Comparison of ENCODE assay signal across 2 cellular contexts in the genomic region with DNA sequence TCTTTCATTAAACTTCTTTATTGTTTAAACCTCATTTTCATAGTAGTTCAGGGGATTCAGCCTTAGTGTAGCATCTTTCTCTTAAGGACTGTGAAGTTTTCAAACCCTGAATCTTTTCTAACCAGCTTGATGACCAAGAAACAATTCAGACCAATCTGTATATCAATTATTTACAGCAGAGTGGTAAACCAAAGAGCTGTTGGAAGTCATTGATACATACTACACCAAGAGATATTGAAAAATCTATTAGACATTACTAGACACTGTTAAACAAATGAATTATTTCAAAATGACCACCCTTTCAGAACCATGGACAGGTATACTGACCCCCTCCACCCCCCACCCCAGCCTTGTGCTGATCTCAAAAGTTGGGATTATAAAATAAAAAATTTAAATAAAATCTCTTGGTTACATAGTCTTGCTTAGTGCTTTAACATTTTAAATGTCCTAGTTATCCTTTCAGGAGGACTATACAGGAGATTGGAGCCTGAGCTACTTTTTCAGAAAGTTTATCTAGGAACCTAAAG.
TF ChIP-seq lines count a peak whose summit lies in the region.

No MANE protein-coding gene starts in this region.

TF ChIP-seq in A549, 52 proteins besides CTCF, POLR2A, EP300 and RAD21:
- TF ChIP-seq MAFK (IDR thresholded peaks at IDR 0.05; ENCODE audit: partially characterized antibody), result no peak
- TF ChIP-seq, protein P1, sequence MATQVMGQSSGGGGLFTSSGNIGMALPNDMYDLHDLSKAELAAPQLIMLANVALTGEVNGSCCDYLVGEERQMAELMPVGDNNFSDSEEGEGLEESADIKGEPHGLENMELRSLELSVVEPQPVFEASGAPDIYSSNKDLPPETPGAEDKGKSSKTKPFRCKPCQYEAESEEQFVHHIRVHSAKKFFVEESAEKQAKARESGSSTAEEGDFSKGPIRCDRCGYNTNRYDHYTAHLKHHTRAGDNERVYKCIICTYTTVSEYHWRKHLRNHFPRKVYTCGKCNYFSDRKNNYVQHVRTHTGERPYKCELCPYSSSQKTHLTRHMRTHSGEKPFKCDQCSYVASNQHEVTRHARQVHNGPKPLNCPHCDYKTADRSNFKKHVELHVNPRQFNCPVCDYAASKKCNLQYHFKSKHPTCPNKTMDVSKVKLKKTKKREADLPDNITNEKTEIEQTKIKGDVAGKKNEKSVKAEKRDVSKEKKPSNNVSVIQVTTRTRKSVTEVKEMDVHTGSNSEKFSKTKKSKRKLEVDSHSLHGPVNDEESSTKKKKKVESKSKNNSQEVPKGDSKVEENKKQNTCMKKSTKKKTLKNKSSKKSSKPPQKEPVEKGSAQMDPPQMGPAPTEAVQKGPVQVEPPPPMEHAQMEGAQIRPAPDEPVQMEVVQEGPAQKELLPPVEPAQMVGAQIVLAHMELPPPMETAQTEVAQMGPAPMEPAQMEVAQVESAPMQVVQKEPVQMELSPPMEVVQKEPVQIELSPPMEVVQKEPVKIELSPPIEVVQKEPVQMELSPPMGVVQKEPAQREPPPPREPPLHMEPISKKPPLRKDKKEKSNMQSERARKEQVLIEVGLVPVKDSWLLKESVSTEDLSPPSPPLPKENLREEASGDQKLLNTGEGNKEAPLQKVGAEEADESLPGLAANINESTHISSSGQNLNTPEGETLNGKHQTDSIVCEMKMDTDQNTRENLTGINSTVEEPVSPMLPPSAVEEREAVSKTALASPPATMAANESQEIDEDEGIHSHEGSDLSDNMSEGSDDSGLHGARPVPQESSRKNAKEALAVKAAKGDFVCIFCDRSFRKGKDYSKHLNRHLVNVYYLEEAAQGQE (IDR thresholded peaks at IDR 0.05), result peak; percentile 37; the same call in 1 of the 2 replicates

TF ChIP-seq in HCT116, 20 proteins besides CTCF, POLR2A, EP300 and RAD21:
- TF ChIP-seq ELF1 (IDR thresholded peaks at IDR 0.05; ENCODE audit: borderline replicate concordance, low read depth), result no peak
- TF ChIP-seq, protein P1 (IDR thresholded peaks at IDR 0.05; ENCODE audit: low read depth), result peak; percentile 35
TF ChIP-seq in HCT116: peak in this region for 1.
